11 cellular contexts compared by ENCODE assay signal in genomic region chr10:21724020-21724589, GRCh38.
DNase-seq lines count a peak whose midpoint lies in the region; ATAC-seq and TF ChIP-seq lines count a peak whose summit lies in the region.
"Had no signal": no experiment of that assay in that cellular context is flagged by ENCODE, and none has a peak within 500 bp of the region (broad histone marks: within the 10 kb centered on the region; RNA-seq: fewer than 3 reads in every experiment).

No MANE protein-coding gene starts in this region.

- no peak overlapping the region for H3K23ac ChIP-seq in mesendoderm (ENCODE audit: low read length)

- no peaks in the 10 kb centered on the region for H3K27me3 ChIP-seq in mesendoderm (ENCODE audit: insufficient read depth, low read length, poor library complexity)

- no peak overlapping the region for H2AK5ac ChIP-seq in mesendoderm (ENCODE audit: low read length)

- no peak overlapping the region for H3K4me3 ChIP-seq in mesendoderm (ENCODE audit: low read length)
- H3K4me3 ChIP-seq: HAP-1 had no signal

- no peak overlapping the region for H3K4ac ChIP-seq in mesendoderm (ENCODE audit: low read depth, low read length)

- no peak overlapping the region for H3K27ac ChIP-seq in mesendoderm (ENCODE audit: low read depth, low read length)
- H3K27ac ChIP-seq: VCaP had no signal

- no peak overlapping the region for H4K5ac ChIP-seq in mesendoderm (ENCODE audit: low read length)

- ATAC-seq in WTC11 (no peak), GM21526 (IDR thresholded peaks at IDR 0.05; ENCODE audit: low FRiP score, unreplicated experiment) (no peak)

- DNase-seq in Calu3 (no peak), HFFc6 (no peak), WTC11 (ENCODE audit: low spot score) (no peak), mesendoderm (no peak), NCI-H226 (no peak), cerebellar nuclear complex (lab: John Stamatoyannopoulos, UW) (no peak), NCI-H2081 treated with DMSO at 0.1 percent for 48 hours (lab: John Stamatoyannopoulos, UW) (no peak)
- DNase-seq: activated T-cell treated with anti-CD3 and anti-CD28 coated beads, Interleukin-2, amount 50 U/mL, for 48 hours had no signal

- peak overlapping the region; percentile 27 for H3K27ac Mint-ChIP-seq in Calu3 (ENCODE audit: unreplicated experiment)
- peak overlapping the region; percentile 74 for H3K27ac Mint-ChIP-seq in HFFc6
- peak overlapping the region; percentile 35 for H3K27ac Mint-ChIP-seq in WTC11

- WGBS in mesendoderm (ENCODE audit: extremely low coverage, insufficient coverage, low lambda C conversion rate) = no CpG with 5 or more reads among the region's 7 CpGs

- H3K27me3 Mint-ChIP-seq in Calu3 (ENCODE audit: unreplicated experiment) (no peaks in the 10 kb centered on the region), HFFc6 (ENCODE audit: insufficient read depth) (no peaks in the 10 kb centered on the region; the same call in 1 of the 2 replicates), WTC11 (ENCODE audit: low read depth) (no peaks in the 10 kb centered on the region)

- no peak overlapping the region for H3K56ac ChIP-seq in mesendoderm (ENCODE audit: low read length)

- intact Hi-C loops in Calu3 (cut with micrococcal nuclease; ENCODE audit: unreplicated experiment) = loop anchor here (5.0 to 10.0 kb wide), 2 partner anchors 203 to 439 kb away; no protein-coding TSS in a partner anchor

- peaks cover 14% of the 10 kb centered on the region for H3K36me3 Mint-ChIP-seq in Calu3 (ENCODE audit: insufficient read depth, unreplicated experiment)
- H3K36me3 Mint-ChIP-seq in HFFc6 (ENCODE audit: low read depth) = peaks cover 14% of the 10 kb centered on the region
- H3K36me3 Mint-ChIP-seq in WTC11 = peaks cover 7% of the 10 kb centered on the region

- no peak overlapping the region for H2BK15ac ChIP-seq in mesendoderm (replicated peaks; ENCODE audit: low read depth)

- no peaks in the 10 kb centered on the region for H3K36me3 ChIP-seq in mesendoderm (ENCODE audit: control insufficient read depth, insufficient read depth, low read length)
- H3K36me3 ChIP-seq: HAP-1 had no signal

- CTCF ChIA-PET in Calu3 (lab: Charles Lee) = interaction anchor here (0.5 to 1.5 kb wide), 7 partner anchors 8 to 623 kb away, joined by 3 to 9 read pairs (median 4); no protein-coding TSS in a partner anchor
- CTCF ChIA-PET in WTC11 (lab: Charles Lee) = interaction anchor here (1.3 to 1.4 kb wide), 2 partner anchors 8 to 11 kb away, joined by 3 read pairs; no protein-coding TSS in a partner anchor

- no TSS peak for BruUV-seq in Calu3 (replicated peaks; lab: Mats Ljungman, UMichigan)

- no peak overlapping the region for H4K8ac ChIP-seq in mesendoderm (ENCODE audit: low read depth, low read length)

- H3K79me2 ChIP-seq in mesendoderm (ENCODE audit: control insufficient read depth, insufficient read depth, low read length) = no peaks in the 10 kb centered on the region

- no peak overlapping the region for H3K4me3 Mint-ChIP-seq in Calu3 (ENCODE audit: low read depth, unreplicated experiment)
- H3K4me3 Mint-ChIP-seq in HFFc6 = peak overlapping the region; percentile 54
- H3K4me3 Mint-ChIP-seq in WTC11 = no peak overlapping the region

- no peak for TF ChIP-seq CTCF in Calu3 (IDR thresholded peaks at IDR 0.05; ENCODE audit: unreplicated experiment)
- no peak for TF ChIP-seq CTCF in HFFc6 (IDR thresholded peaks at IDR 0.05)
- TF ChIP-seq CTCF in WTC11 (IDR thresholded peaks at IDR 0.05) = no peak

- H3K4me1 Mint-ChIP-seq in Calu3 (ENCODE audit: low read depth, unreplicated experiment) (peaks cover 27% of the 10 kb centered on the region), HFFc6 (ENCODE audit: low read depth) (peaks cover 81% of the 10 kb centered on the region), WTC11 (peaks cover 48% of the 10 kb centered on the region)

- H3K9ac ChIP-seq in mesendoderm (ENCODE audit: low read length) = no peak overlapping the region

- no peak overlapping the region for H3K4me2 ChIP-seq in mesendoderm (ENCODE audit: low read length)

- no peaks in the 10 kb centered on the region for H3K79me1 ChIP-seq in mesendoderm (ENCODE audit: low read length)

- H2BK120ac ChIP-seq in mesendoderm (ENCODE audit: low read depth, low read length) = no peak overlapping the region

- H3K18ac ChIP-seq in mesendoderm (ENCODE audit: low read length) = peak overlapping the region; percentile 56

- H3K4me1 ChIP-seq in mesendoderm (ENCODE audit: control insufficient read depth, low read depth, low read length) = peaks cover 4% of the 10 kb centered on the region

- H2BK5ac ChIP-seq in mesendoderm (ENCODE audit: low read length) = no peak overlapping the region

- POLR2A ChIA-PET in WTC11 (lab: Charles Lee) = interaction anchor here (0.9 to 1.0 kb wide), 2 partner anchors 217 to 224 kb away, joined by 3 read pairs; no protein-coding TSS in a partner anchor

- H3K9me3 Mint-ChIP-seq in Calu3 (ENCODE audit: low read depth, unreplicated experiment) (no peaks in the 10 kb centered on the region), HFFc6 (no peaks in the 10 kb centered on the region), WTC11 (no peaks in the 10 kb centered on the region)

TF ChIP-seq in WTC11, 78 proteins besides CTCF, POLR2A, EP300 and RAD21 (continues in another document):
- TF ChIP-seq, protein P1, sequence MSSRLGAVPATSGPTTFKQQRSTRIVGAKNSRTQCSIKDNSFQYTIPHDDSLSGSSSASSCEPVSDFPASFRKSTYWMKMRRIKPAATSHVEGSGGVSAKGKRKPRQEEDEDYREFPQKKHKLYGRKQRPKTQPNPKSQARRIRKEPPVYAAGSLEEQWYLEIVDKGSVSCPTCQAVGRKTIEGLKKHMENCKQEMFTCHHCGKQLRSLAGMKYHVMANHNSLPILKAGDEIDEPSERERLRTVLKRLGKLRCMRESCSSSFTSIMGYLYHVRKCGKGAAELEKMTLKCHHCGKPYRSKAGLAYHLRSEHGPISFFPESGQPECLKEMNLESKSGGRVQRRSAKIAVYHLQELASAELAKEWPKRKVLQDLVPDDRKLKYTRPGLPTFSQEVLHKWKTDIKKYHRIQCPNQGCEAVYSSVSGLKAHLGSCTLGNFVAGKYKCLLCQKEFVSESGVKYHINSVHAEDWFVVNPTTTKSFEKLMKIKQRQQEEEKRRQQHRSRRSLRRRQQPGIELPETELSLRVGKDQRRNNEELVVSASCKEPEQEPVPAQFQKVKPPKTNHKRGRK (CRISPR knock-in tag; IDR thresholded peaks at IDR 0.05; ENCODE audit: borderline replicate concordance) = no peak
- TF ChIP-seq IRF2 (CRISPR knock-in tag; IDR thresholded peaks at IDR 0.05; ENCODE audit: borderline replicate concordance, low read depth) = no peak
- TF ChIP-seq, protein P2, sequence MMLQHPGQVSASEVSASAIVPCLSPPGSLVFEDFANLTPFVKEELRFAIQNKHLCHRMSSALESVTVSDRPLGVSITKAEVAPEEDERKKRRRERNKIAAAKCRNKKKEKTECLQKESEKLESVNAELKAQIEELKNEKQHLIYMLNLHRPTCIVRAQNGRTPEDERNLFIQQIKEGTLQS (CRISPR knock-in tag; conservative IDR thresholded peaks at IDR 0.05) = no peak
- TF ChIP-seq FOXK1 (CRISPR knock-in tag; IDR thresholded peaks at IDR 0.05) = no peak
- no peak for TF ChIP-seq NFE2L1 (CRISPR knock-in tag; IDR thresholded peaks at IDR 0.05)
- no peak for TF ChIP-seq ZBTB21 (CRISPR knock-in tag; IDR thresholded peaks at IDR 0.05; ENCODE audit: borderline replicate concordance)
- TF ChIP-seq CDX4 (CRISPR knock-in tag; IDR thresholded peaks at IDR 0.05; ENCODE audit: borderline replicate concordance) = no peak
- TF ChIP-seq, protein P3, sequence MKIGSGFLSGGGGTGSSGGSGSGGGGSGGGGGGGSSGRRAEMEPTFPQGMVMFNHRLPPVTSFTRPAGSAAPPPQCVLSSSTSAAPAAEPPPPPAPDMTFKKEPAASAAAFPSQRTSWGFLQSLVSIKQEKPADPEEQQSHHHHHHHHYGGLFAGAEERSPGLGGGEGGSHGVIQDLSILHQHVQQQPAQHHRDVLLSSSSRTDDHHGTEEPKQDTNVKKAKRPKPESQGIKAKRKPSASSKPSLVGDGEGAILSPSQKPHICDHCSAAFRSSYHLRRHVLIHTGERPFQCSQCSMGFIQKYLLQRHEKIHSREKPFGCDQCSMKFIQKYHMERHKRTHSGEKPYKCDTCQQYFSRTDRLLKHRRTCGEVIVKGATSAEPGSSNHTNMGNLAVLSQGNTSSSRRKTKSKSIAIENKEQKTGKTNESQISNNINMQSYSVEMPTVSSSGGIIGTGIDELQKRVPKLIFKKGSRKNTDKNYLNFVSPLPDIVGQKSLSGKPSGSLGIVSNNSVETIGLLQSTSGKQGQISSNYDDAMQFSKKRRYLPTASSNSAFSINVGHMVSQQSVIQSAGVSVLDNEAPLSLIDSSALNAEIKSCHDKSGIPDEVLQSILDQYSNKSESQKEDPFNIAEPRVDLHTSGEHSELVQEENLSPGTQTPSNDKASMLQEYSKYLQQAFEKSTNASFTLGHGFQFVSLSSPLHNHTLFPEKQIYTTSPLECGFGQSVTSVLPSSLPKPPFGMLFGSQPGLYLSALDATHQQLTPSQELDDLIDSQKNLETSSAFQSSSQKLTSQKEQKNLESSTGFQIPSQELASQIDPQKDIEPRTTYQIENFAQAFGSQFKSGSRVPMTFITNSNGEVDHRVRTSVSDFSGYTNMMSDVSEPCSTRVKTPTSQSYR (CRISPR knock-in tag; IDR thresholded peaks at IDR 0.05) = no peak
- no peak for TF ChIP-seq GABPB1 (CRISPR knock-in tag; IDR thresholded peaks at IDR 0.05)
- TF ChIP-seq HMGA2 (CRISPR knock-in tag; IDR thresholded peaks at IDR 0.05) = no peak
- no peak for TF ChIP-seq ZNF219 (CRISPR knock-in tag; IDR thresholded peaks at IDR 0.05; ENCODE audit: borderline replicate concordance)
- no peak for TF ChIP-seq FOXP1 (CRISPR knock-in tag; IDR thresholded peaks at IDR 0.05; ENCODE audit: borderline replicate concordance)
